Comparison of ENCODE assay signal across 1 cellular context in the genomic region with DNA sequence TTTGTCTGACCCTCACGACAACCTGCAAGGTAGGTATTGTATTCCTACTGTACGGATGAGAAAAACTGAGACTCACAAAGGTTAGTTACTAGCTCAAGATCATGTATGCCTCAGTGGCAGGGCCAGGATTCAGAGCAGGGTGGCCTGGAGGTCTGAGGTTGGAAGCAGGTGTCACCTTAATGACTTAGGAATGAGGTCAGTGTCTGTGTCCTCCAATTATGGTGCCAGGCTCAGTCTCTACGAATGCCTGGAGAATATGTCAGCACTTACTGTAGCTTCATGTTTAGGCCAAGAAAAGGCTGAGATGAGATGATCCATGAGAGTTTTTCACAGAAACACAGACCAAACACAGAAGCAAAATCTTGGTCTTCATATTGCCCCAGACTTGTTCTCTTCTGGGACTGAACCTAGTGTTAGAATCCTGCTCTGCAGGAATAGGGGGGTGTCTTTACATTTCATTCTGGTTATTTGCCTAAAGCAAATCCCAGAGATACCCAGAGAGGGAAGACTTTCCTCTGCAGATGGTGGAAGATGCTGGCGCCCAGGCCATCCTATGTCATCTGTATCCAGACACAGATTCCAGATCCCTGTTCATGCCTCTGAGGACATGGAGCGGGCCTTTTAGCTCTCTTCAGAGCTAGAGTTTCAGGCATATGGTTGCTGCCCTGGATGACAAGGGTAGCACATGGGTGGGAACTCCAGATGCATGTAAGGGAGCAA.
TF ChIP-seq lines count a peak whose summit lies in the region.

No MANE protein-coding gene starts in this region.

TF ChIP-seq in HepG2, 621 proteins besides CTCF, POLR2A, EP300 and RAD21:
- TF ChIP-seq HNF4A (CRISPR knock-in tag; IDR thresholded peaks at IDR 0.05) (no peak), IRF2 (CRISPR knock-in tag; IDR thresholded peaks at IDR 0.05) (0 out of 2 replicates have a peak, but pooled peaks have one; percentile 16), KLF12 (CRISPR knock-in tag; IDR thresholded peaks at IDR 0.05; ENCODE audit: borderline replicate concordance) (no peak), SALL2 (CRISPR knock-in tag; IDR thresholded peaks at IDR 0.05) (no peak), ZNF550 (CRISPR knock-in tag; IDR thresholded peaks at IDR 0.05; ENCODE audit: borderline replicate concordance) (no peak), ZNF724P (CRISPR knock-in tag; IDR thresholded peaks at IDR 0.05; ENCODE audit: borderline replicate concordance) (0 out of 2 replicates have a peak, but pooled peaks have one; percentile 29), RFX5 (IDR thresholded peaks at IDR 0.05; ENCODE audit: low read depth, low read length) (0 out of 2 replicates have a peak, but pooled peaks have one; percentile 18), ZFP36L1 (CRISPR knock-in tag; IDR thresholded peaks at IDR 0.05) (no peak), SPEN (CRISPR knock-in tag; IDR thresholded peaks at IDR 0.05; ENCODE audit: low read depth) (peak; percentile 25; the same call in 1 of the 2 replicates)
- TF ChIP-seq, protein P1, sequence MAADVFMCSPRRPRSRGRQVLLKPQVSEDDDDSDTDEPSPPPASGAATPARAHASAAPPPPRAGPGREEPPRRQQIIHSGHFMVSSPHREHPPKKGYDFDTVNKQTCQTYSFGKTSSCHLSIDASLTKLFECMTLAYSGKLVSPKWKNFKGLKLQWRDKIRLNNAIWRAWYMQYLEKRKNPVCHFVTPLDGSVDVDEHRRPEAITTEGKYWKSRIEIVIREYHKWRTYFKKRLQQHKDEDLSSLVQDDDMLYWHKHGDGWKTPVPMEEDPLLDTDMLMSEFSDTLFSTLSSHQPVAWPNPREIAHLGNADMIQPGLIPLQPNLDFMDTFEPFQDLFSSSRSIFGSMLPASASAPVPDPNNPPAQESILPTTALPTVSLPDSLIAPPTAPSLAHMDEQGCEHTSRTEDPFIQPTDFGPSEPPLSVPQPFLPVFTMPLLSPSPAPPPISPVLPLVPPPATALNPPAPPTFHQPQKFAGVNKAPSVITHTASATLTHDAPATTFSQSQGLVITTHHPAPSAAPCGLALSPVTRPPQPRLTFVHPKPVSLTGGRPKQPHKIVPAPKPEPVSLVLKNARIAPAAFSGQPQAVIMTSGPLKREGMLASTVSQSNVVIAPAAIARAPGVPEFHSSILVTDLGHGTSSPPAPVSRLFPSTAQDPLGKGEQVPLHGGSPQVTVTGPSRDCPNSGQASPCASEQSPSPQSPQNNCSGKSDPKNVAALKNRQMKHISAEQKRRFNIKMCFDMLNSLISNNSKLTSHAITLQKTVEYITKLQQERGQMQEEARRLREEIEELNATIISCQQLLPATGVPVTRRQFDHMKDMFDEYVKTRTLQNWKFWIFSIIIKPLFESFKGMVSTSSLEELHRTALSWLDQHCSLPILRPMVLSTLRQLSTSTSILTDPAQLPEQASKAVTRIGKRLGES (CRISPR knock-in tag; IDR thresholded peaks at IDR 0.05; ENCODE audit: borderline replicate concordance) = no peak
- TF ChIP-seq, protein P2, sequence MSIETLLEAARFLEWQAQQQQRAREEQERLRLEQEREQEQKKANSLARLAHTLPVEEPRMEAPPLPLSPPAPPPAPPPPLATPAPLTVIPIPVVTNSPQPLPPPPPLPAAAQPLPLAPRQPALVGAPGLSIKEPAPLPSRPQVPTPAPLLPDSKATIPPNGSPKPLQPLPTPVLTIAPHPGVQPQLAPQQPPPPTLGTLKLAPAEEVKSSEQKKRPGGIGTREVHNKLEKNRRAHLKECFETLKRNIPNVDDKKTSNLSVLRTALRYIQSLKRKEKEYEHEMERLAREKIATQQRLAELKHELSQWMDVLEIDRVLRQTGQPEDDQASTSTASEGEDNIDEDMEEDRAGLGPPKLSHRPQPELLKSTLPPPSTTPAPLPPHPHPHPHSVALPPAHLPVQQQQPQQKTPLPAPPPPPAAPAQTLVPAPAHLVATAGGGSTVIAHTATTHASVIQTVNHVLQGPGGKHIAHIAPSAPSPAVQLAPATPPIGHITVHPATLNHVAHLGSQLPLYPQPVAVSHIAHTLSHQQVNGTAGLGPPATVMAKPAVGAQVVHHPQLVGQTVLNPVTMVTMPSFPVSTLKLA (IDR thresholded peaks at IDR 0.05) = 0 out of 2 replicates have a peak, but pooled peaks have one; percentile 10
TF ChIP-seq in HepG2: peak in this region for 5.
